Comparison of ENCODE assay signal across 22 cellular contexts in the genomic region with DNA sequence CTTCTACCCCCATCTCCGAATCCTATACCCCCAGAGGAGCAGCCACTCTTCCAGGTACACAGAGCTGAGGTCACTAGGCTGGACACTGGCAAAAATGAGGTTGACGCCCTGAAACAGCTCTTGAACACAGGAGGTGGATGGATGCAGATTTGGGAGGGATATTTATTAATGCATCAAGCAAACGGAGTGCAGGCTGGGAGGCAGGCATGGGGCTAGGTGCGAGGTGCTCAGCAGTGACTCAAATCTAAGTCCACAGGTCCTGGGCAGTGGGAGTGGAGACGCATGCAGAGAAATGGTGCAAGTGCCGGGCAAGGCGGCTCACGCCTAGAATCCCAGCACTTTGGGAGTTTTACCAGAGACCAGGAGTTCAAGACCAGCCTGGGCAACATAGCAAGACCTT. TPM values are rescaled to one million over a fixed set of nuclear protein-coding genes. Genes with fewer than 3 reads are reported as not detected.
A peak's percentile ranks its signal among the peaks of the same experiment; 100 is the strongest.
DNase-seq lines count a peak whose midpoint lies in the region; ATAC-seq and TF ChIP-seq lines count a peak whose summit lies in the region.
"Had no signal": no experiment of that assay in that cellular context is flagged by ENCODE, and none has a peak within 500 bp of the region (broad histone marks: within the 10 kb centered on the region; RNA-seq: fewer than 3 reads in every experiment).

No MANE protein-coding gene starts in this region.

- POLR2A ChIA-PET in CD8-positive, alpha-beta T cell (lab: Charles Lee), result no interaction called here
- POLR2A ChIA-PET in A673 (lab: Charles Lee; ENCODE audit: low non-redundant PET), result no interaction called here

- H3K9ac ChIP-seq in mammary epithelial cell (ENCODE audit: insufficient read depth, low read length), result no peak overlapping the region

- H3K4me1 ChIP-seq in CD8-positive, alpha-beta T cell (ENCODE audit: insufficient read depth, low read length), result no peaks in the 10 kb centered on the region
- H3K4me1 ChIP-seq in osteoblast (ENCODE audit: insufficient read depth, low read length) (no peaks in the 10 kb centered on the region), testis (no peaks in the 10 kb centered on the region), A673 (ENCODE audit: insufficient read depth, low read length, poor library complexity, severe bottlenecking) (no peaks in the 10 kb centered on the region), mammary epithelial cell (ENCODE audit: insufficient read depth, low read length) (no peaks in the 10 kb centered on the region)

- H3K36me3 ChIP-seq in CD8-positive, alpha-beta T cell (ENCODE audit: insufficient read depth, low read length), result peaks cover 52% of the 10 kb centered on the region
- peaks cover 28% of the 10 kb centered on the region for H3K36me3 ChIP-seq in osteoblast (ENCODE audit: insufficient read depth, low read length)
- H3K36me3 ChIP-seq in testis (ENCODE audit: low read depth, missing control alignments), result no peaks in the 10 kb centered on the region
- peaks cover 90% of the 10 kb centered on the region for H3K36me3 ChIP-seq in A673 (ENCODE audit: insufficient read depth, low read length, poor library complexity, severe bottlenecking)
- H3K36me3 ChIP-seq in mammary epithelial cell (ENCODE audit: insufficient read depth, low read length), result peaks cover 37% of the 10 kb centered on the region

- no peaks in the 10 kb centered on the region for H3K4me1 Mint-ChIP-seq in CD8-positive, alpha-beta T cell (ENCODE audit: low read depth)
- no peaks in the 10 kb centered on the region for H3K4me1 Mint-ChIP-seq in chondrocyte (ENCODE audit: low read depth)
- H3K4me1 Mint-ChIP-seq: B cell, GM23338, H9 had no signal

- H3K27ac ChIP-seq in CD8-positive, alpha-beta T cell (ENCODE audit: low read depth, low read length), result no peak overlapping the region
- H3K27ac ChIP-seq in osteoblast (ENCODE audit: low read depth, low read length) (no peak overlapping the region), testis (no peak overlapping the region), A673 (ENCODE audit: low read depth, low read length, poor library complexity, severe bottlenecking) (no peak overlapping the region), mammary epithelial cell (ENCODE audit: insufficient read depth, low read depth, low read length) (no peak overlapping the region)
- H3K27ac ChIP-seq: C4-2B had no signal

- H3K36me3 Mint-ChIP-seq in CD8-positive, alpha-beta T cell, result peaks cover 79% of the 10 kb centered on the region
- peaks cover 41% of the 10 kb centered on the region for H3K36me3 Mint-ChIP-seq in chondrocyte (ENCODE audit: low read depth)

- DNase-seq in CD8-positive, alpha-beta T cell, result no peak
- DNase-seq in chondrocyte (ENCODE audit: low spot score) (peak; percentile 47), osteoblast (ENCODE audit: insufficient read length, low spot score, missing footprints) (peak; percentile 14), testis (peak; percentile 8), A673 (ENCODE audit: low spot score) (no peak), mammary epithelial cell (no peak), DMS 273 (lab: John Stamatoyannopoulos, UW; ENCODE audit: unreplicated experiment) (no peak)
- DNase-seq: DMS53, H9, Karpas-422, NCI-H1092, NCI-H1417 treated with DMSO at 0.1 percent for 48 hours, NCI-H1694 treated with DMSO at 0.1 percent for 48 hours, NCI-H2081, NCI-H2227 treated with DMSO at 0.1 percent for 48 hours, NCI-H526 treated with DMSO at 0.1 percent for 48 hours, RPMI8226, SHP77 had no signal

- H4K20me1 ChIP-seq in osteoblast (ENCODE audit: insufficient read depth, low read length) (no peaks in the 10 kb centered on the region), mammary epithelial cell (ENCODE audit: insufficient read depth, low read length) (no peaks in the 10 kb centered on the region)

- H3K27me3 ChIP-seq in CD8-positive, alpha-beta T cell (ENCODE audit: insufficient read depth, low read length), result no peaks in the 10 kb centered on the region
- H3K27me3 ChIP-seq in osteoblast (ENCODE audit: insufficient read depth, low read length) (no peaks in the 10 kb centered on the region), testis (no peaks in the 10 kb centered on the region), A673 (replicated peaks; ENCODE audit: insufficient read depth, low read depth, low read length, poor library complexity) (no peaks in the 10 kb centered on the region), mammary epithelial cell (ENCODE audit: insufficient read depth, low read length) (no peaks in the 10 kb centered on the region)

- H3K9me3 Mint-ChIP-seq in CD8-positive, alpha-beta T cell, result no peaks in the 10 kb centered on the region
- H3K9me3 Mint-ChIP-seq in chondrocyte (ENCODE audit: low read depth), result no peaks in the 10 kb centered on the region
- H3K9me3 Mint-ChIP-seq: GM23338, H9 had no signal

- dilution Hi-C loops in mammary epithelial cell (cut with HindIII; ENCODE audit: low sequenced_read_pairs), result no loop called here

- TF ChIP-seq CTCF in CD8-positive, alpha-beta T cell (IDR thresholded peaks at IDR 0.05), result no peak
- TF ChIP-seq CTCF in chondrocyte (IDR thresholded peaks at IDR 0.05), result no peak
- TF ChIP-seq CTCF in osteoblast (IDR thresholded peaks at IDR 0.05; ENCODE audit: extremely low read depth, low read depth, low read length), result no peak
- no peak for TF ChIP-seq CTCF in testis (IDR thresholded peaks at IDR 0.05)
- TF ChIP-seq CTCF in A673 (conservative IDR thresholded peaks at IDR 0.05; ENCODE audit: low read depth, low read length), result no peak
- no peak for TF ChIP-seq CTCF in mammary epithelial cell (conservative IDR thresholded peaks at IDR 0.05 in 1 of 2, IDR thresholded peaks at IDR 0.05 in 1 of 2; ENCODE audit: extremely low read depth in 1 of 2, insufficient read depth in 1 of 2, low read depth in 1 of 2, low read length in 2 of 2)

- H3K4me3 ChIP-seq in CD8-positive, alpha-beta T cell (ENCODE audit: low read depth, low read length), result no peak overlapping the region
- H3K4me3 ChIP-seq in osteoblast (ENCODE audit: insufficient read depth, low read length), result no peak overlapping the region
- H3K4me3 ChIP-seq in testis, result no peak overlapping the region
- H3K4me3 ChIP-seq in A673 (ENCODE audit: low read depth, low read length, poor library complexity, severe bottlenecking), result no peak overlapping the region
- H3K4me3 ChIP-seq in mammary epithelial cell (replicated peaks in 1 of 3; ENCODE audit: insufficient read depth in 1 of 3, low read depth in 2 of 3, low read length in 3 of 3), result no peak overlapping the region
- H3K4me3 ChIP-seq: GM23338 had no signal

- H3K79me2 ChIP-seq in osteoblast (ENCODE audit: insufficient read depth, low read length) (no peaks in the 10 kb centered on the region), mammary epithelial cell (ENCODE audit: insufficient read depth, low read length) (no peaks in the 10 kb centered on the region)

- no peak for TF ChIP-seq POLR2A in testis (IDR thresholded peaks at IDR 0.05)

- no peaks in the 10 kb centered on the region for H3K27me3 Mint-ChIP-seq in CD8-positive, alpha-beta T cell (ENCODE audit: low read depth)
- H3K27me3 Mint-ChIP-seq in chondrocyte (ENCODE audit: low read depth), result no peaks in the 10 kb centered on the region
- H3K27me3 Mint-ChIP-seq: B cell had no signal

- H3K4me2 ChIP-seq in osteoblast (ENCODE audit: insufficient read depth, low read length) (no peak overlapping the region), mammary epithelial cell (ENCODE audit: insufficient read depth, low read depth, low read length) (no peak overlapping the region)
- H3K4me2 ChIP-seq: GM23338 had no signal

- H3K9me3 ChIP-seq in CD8-positive, alpha-beta T cell (ENCODE audit: low read length), result no peaks in the 10 kb centered on the region
- no peaks in the 10 kb centered on the region for H3K9me3 ChIP-seq in osteoblast (ENCODE audit: low read depth, low read length)
- H3K9me3 ChIP-seq in testis, result no peaks in the 10 kb centered on the region
- H3K9me3 ChIP-seq in A673 (ENCODE audit: low read depth, low read length, poor library complexity, severe bottlenecking), result no peaks in the 10 kb centered on the region
- no peaks in the 10 kb centered on the region for H3K9me3 ChIP-seq in mammary epithelial cell (replicated peaks; ENCODE audit: insufficient read depth, low read length)

- no peak for ATAC-seq in CD8-positive, alpha-beta T cell
- ATAC-seq: GM23338, HepG2 had no signal

- CTCF ChIA-PET in CD8-positive, alpha-beta T cell (lab: Charles Lee), result interaction anchor here (0.6 kb wide), 1 partner anchor 152 kb away, joined by 4 read pairs; no protein-coding TSS in a partner anchor
- CTCF ChIA-PET in A673 (lab: Charles Lee) (interaction anchor here (0.7 kb wide), 1 partner anchor 267 kb away, joined by 4 read pairs; no protein-coding TSS in a partner anchor), mammary epithelial cell (lab: Charles Lee; ENCODE audit: low non-redundant PET) (no interaction called here)

- BruUV-seq in A673 (replicated peaks; lab: Mats Ljungman, UMichigan) (no TSS peak), mammary epithelial cell (replicated peaks; lab: Mats Ljungman, UMichigan) (no TSS peak)

- intact Hi-C loops in CD8-positive, alpha-beta T cell (cut with DNase I, micrococcal nuclease), result no loop called here
- intact Hi-C loops in testis (cut with DNase I; ENCODE audit: low total_unique reads) (no loop called here), A673 (cut with micrococcal nuclease; ENCODE audit: unreplicated experiment) (no loop called here), mammary epithelial cell (cut with micrococcal nuclease) (no loop called here)

- in situ Hi-C loops in mammary epithelial cell (cut with MboI; ENCODE audit: low sequenced_read_pairs in 2 of 2), result no loop called here

- no peak overlapping the region for H2AFZ ChIP-seq in osteoblast (ENCODE audit: low read length)
- H2AFZ ChIP-seq in mammary epithelial cell (ENCODE audit: low read depth, low read length), result no peak overlapping the region
- H2AFZ ChIP-seq: GM23338 had no signal

- H3K4me3 Mint-ChIP-seq in CD8-positive, alpha-beta T cell, result no peak overlapping the region
- no peak overlapping the region for H3K4me3 Mint-ChIP-seq in chondrocyte (ENCODE audit: unreplicated experiment)
- H3K4me3 Mint-ChIP-seq: B cell, GM23338, H9 had no signal

- 94 to 95% methylated on average over 8 of the region's 8 CpGs for WGBS in testis, 2 donors
- 94% methylated on average over 8 of the region's 8 CpGs for WGBS in mammary epithelial cell (ENCODE audit: low coverage, missing lambda C conversion rate)

- peak overlapping the region; percentile 55 for H3K27ac Mint-ChIP-seq in CD8-positive, alpha-beta T cell
- no peak overlapping the region for H3K27ac Mint-ChIP-seq in chondrocyte (ENCODE audit: unreplicated experiment)
- H3K27ac Mint-ChIP-seq: B cell, GM23338 had no signal

RNA-seq across cellular contexts. Expression of a gene that starts 11.0 kb away (rescaled TPM):
- total RNA-seq in CD8-positive, alpha-beta T cell, result 10 to 100 TPM; 37.0 to 41.8 TPM
- total RNA-seq in chondrocyte, result 27.3 to 33.9 TPM (median 29.9 TPM) in 3 replicates
- 25.3 and 32.6 TPM in 2 replicates for total RNA-seq in osteoblast
- 10 to 100 TPM; 44.0 to 44.6 TPM for total RNA-seq in testis
- polyA plus RNA-seq in testis (ENCODE audit: insufficient read depth, low read depth, low replicate concordance), result 82.4 TPM
- total RNA-seq in A673 (2021), result 65.1 and 65.6 TPM in 2 replicates
- 10 to 100 TPM; 13.3 to 22.4 TPM for total RNA-seq in mammary epithelial cell
- polyA plus RNA-seq in mammary epithelial cell, result 30.4 TPM
- 29.6 TPM for polyA minus RNA-seq in mammary epithelial cell

Comparison
In these comparisons a context has a peak if more than half of its experiments do, and no peak if none do; other contexts are left out.
1. DNase-seq: peak in chondrocyte (single experiment), osteoblast (single experiment) and testis (single experiment); none in CD8-positive, alpha-beta T cell (0 of 7), A673 (single experiment), mammary epithelial cell (single experiment) and DMS 273 (single experiment).